ENCODE assay signal across 16 cellular contexts in genomic region chr1:85575363-85575995, GRCh38. TPM values are rescaled to one million over a fixed set of nuclear protein-coding genes. Genes with fewer than 3 reads are reported as not detected.
DNase-seq lines count a peak whose midpoint lies in the region; ATAC-seq and TF ChIP-seq lines count a peak whose summit lies in the region.
"Had no signal": no experiment of that assay in that cellular context is flagged by ENCODE, and none has a peak within 500 bp of the region (broad histone marks: within the 10 kb centered on the region; RNA-seq: fewer than 3 reads in every experiment).

No MANE protein-coding gene starts in this region.

- H3K27me3 ChIP-seq in HCT116 (ENCODE audit: insufficient read depth, low read length): no peaks in the 10 kb centered on the region
- peaks cover 48% of the 10 kb centered on the region for H3K27me3 ChIP-seq in neural progenitor cell
- H3K27me3 ChIP-seq: breast epithelium had no signal

- BruUV-seq in HCT116 (replicated peaks; lab: Mats Ljungman, UMichigan): no TSS peak

- no peak for TF ChIP-seq CTCF in AG04449 (IDR thresholded peaks at IDR 0.05; ENCODE audit: insufficient read depth, low read length, missing control alignments)
- no peak for TF ChIP-seq CTCF in HCT116 (IDR thresholded peaks at IDR 0.05 in 2 of 3, conservative IDR thresholded peaks at IDR 0.05 in 1 of 3; ENCODE audit: borderline replicate concordance in 1 of 3, insufficient read depth in 1 of 3, low read depth in 2 of 3, low read length in 2 of 3)
- TF ChIP-seq CTCF in brain (conservative IDR thresholded peaks at IDR 0.05): no peak
- TF ChIP-seq CTCF in neural progenitor cell (IDR thresholded peaks at IDR 0.05): no peak

- no peak for DNase-seq in AG04449 (ENCODE audit: low read depth, low spot score)
- DNase-seq in HCT116 (ENCODE audit: low read depth, low spot score): no peak
- DNase-seq in neural progenitor cell (ENCODE audit: low spot score): no peak
- DNase-seq in kidney glomerular epithelial cell (lab: John Stamatoyannopoulos, UW): no peak
- no peak for DNase-seq in DMS 273 treated with DMSO at 0.1 percent for 48 hours (lab: John Stamatoyannopoulos, UW)
- DNase-seq in effector CD4-positive, alpha-beta T cell: no peak
- no peak for DNase-seq in left colon
- DNase-seq: activated T-cell treated with anti-CD3 and anti-CD28 coated beads, Interleukin-2, amount 50 U/mL, for 1 hour; DND-41; heart right ventricle; NCI-H146; NCI-H524 treated with DMSO at 0.1 percent for 48 hours; PC-9; transverse colon had no signal

- peaks cover 26% of the 10 kb centered on the region for H3F3A ChIP-seq in neural progenitor cell (ENCODE audit: low read depth)

- H3K4me3 ChIP-seq in AG04449 (ENCODE audit: low read depth, low read length): peak overlapping the region; percentile 52
- H3K4me3 ChIP-seq in HCT116 (replicated peaks in 1 of 2; ENCODE audit: low read depth in 1 of 2, low read length in 2 of 2): no peak overlapping the region
- H3K4me3 ChIP-seq in neural progenitor cell: no peak overlapping the region

- POLR2A ChIA-PET in AG04449 (lab: Yijun Ruan, JAX): interaction anchor here (1.2 to 2.8 kb wide), 5 partner anchors 21 to 277 kb away, joined by 4 to 14 read pairs (median 5); partner anchors contain the start of gene DDAH1
- POLR2A ChIA-PET in HCT116 (lab: Charles Lee): no interaction called here

- H3K36me3 ChIP-seq in HCT116 (ENCODE audit: control insufficient read depth in 1 of 2, insufficient read depth in 2 of 2, low read length in 2 of 2) (no peaks in the 10 kb centered on the region), neural progenitor cell (no peaks in the 10 kb centered on the region)
- H3K36me3 ChIP-seq: breast epithelium, heart right ventricle, transverse colon had no signal

- H2AFZ ChIP-seq in HCT116 (ENCODE audit: low read depth, low read length, poor library complexity, severe bottlenecking) (no peak overlapping the region), neural progenitor cell (replicated peaks) (no peak overlapping the region)

- H3K36me3 Mint-ChIP-seq in brain (no peaks in the 10 kb centered on the region), neural progenitor cell (peaks cover 3% of the 10 kb centered on the region)

- H3K27ac Mint-ChIP-seq in brain (peak overlapping the region in 1 of 5 experiments; percentile 86), neural progenitor cell (peak overlapping the region; percentile 47)

- H4K20me1 ChIP-seq in HCT116 (ENCODE audit: insufficient read depth) (no peaks in the 10 kb centered on the region), neural progenitor cell (ENCODE audit: low read depth) (no peaks in the 10 kb centered on the region)

- H3K4me3 Mint-ChIP-seq in brain (peak overlapping the region; percentile 38 to 83 (median 63)), neural progenitor cell (peak overlapping the region; percentile 67)

- H3K9me2 ChIP-seq in HCT116 (ENCODE audit: insufficient read depth): no peaks in the 10 kb centered on the region

- peaks cover 3 to 56% of the 10 kb centered on the region in 2 experiments; a peak in 3 of 4 replicates for H3K4me1 ChIP-seq in HCT116 (ENCODE audit: control insufficient read depth in 1 of 2, insufficient read depth in 2 of 2, low read length in 2 of 2)
- H3K4me1 ChIP-seq in neural progenitor cell: peaks cover 22% of the 10 kb centered on the region

- H3K9me3 Mint-ChIP-seq in brain (peaks cover 0 to 5% (median 0%) of the 10 kb centered on the region in 5 experiments), neural progenitor cell (peaks cover 3% of the 10 kb centered on the region)

- H3K4me2 ChIP-seq in HCT116 (ENCODE audit: low read length) (no peak overlapping the region; the same call in 1 of the 2 replicates), neural progenitor cell (no peak overlapping the region)

- H3K9me3 ChIP-seq in HCT116 (ENCODE audit: control insufficient read depth in 1 of 2, insufficient read depth in 1 of 2, low read depth in 1 of 2, low read length in 2 of 2) (no peaks in the 10 kb centered on the region), neural progenitor cell (ENCODE audit: low read depth) (no peaks in the 10 kb centered on the region)
- H3K9me3 ChIP-seq: breast epithelium, heart right ventricle, transverse colon had no signal

- H3K27me3 Mint-ChIP-seq in brain (peaks cover 38% of the 10 kb centered on the region), neural progenitor cell (ENCODE audit: insufficient read depth, low read depth) (peaks cover 28% of the 10 kb centered on the region)

- no peak for TF ChIP-seq POLR2A in HCT116 (IDR thresholded peaks at IDR 0.05; ENCODE audit: borderline replicate concordance, extremely low read depth, insufficient read depth, insufficient read length)

- RAD21 ChIA-PET in HCT116 (lab: Charles Lee; ENCODE audit: low non-redundant PET in 1 of 2, low total read pairs in 2 of 2, uncharacterized antibody in 2 of 2, unreplicated experiment in 2 of 2): no interaction called here

- H3K9ac ChIP-seq in HCT116 (ENCODE audit: low read length) (no peak overlapping the region), neural progenitor cell (no peak overlapping the region)

- intact Hi-C loops in HCT116 (cut with micrococcal nuclease) (no loop called here), left colon (cut with DNase I, micrococcal nuclease) (no loop called here)

- CTCF ChIA-PET in AG04449 (lab: Yijun Ruan, JAX): interaction anchor here (1.1 to 1.4 kb wide), 2 partner anchors 7 to 267 kb away, joined by 5 to 6 read pairs; no protein-coding TSS in a partner anchor
- CTCF ChIA-PET in HCT116 (lab: Charles Lee): no interaction called here

- TF ChIP-seq RAD21 in HCT116 (IDR thresholded peaks at IDR 0.05; ENCODE audit: low read depth): no peak

- ATAC-seq in HCT116 (no peak), left colon (no peak)

- H3K4me1 Mint-ChIP-seq in brain: peaks cover 37% of the 10 kb centered on the region
- H3K4me1 Mint-ChIP-seq in neural progenitor cell: peaks cover 33% of the 10 kb centered on the region

- H3K79me2 ChIP-seq in HCT116 (ENCODE audit: insufficient read depth, low read length) (no peaks in the 10 kb centered on the region), neural progenitor cell (ENCODE audit: low read depth) (no peaks in the 10 kb centered on the region)

- H3K27ac ChIP-seq in HCT116 (ENCODE audit: low read depth, low read length) (no peak overlapping the region), neural progenitor cell (no peak overlapping the region)

TF ChIP-seq in HCT116, 20 proteins besides CTCF, POLR2A, EP300 and RAD21:
- TF ChIP-seq ATF3 (IDR thresholded peaks at IDR 0.05): no peak
- peak; percentile 49; the same call in 1 of the 2 replicates for TF ChIP-seq CEBPB (IDR thresholded peaks at IDR 0.05; ENCODE audit: low read depth)

RNA-seq across cellular contexts. Expression of gene CCN1, which starts 5.1 kb away (rescaled TPM):
- total RNA-seq in HCT116 (2021; ENCODE audit: unreplicated experiment) (21.9 TPM), neural progenitor cell (ENCODE audit: low replicate concordance) (23.9 and 26.7 TPM in 2 replicates), left colon (10 to 100 TPM; 18.0 to 18.5 TPM)
- polyA plus RNA-seq in HCT116 (2012): 75.5 and 156 TPM in 2 replicates
- 8.7 TPM for polyA plus RNA-seq in brain (ENCODE audit: insufficient read depth, low read depth, low replicate concordance)
